10 cellular contexts compared by ENCODE assay signal in genomic region chr7:620052-620451, GRCh38.
DNase-seq lines count a peak whose midpoint lies in the region; ATAC-seq and TF ChIP-seq lines count a peak whose summit lies in the region.
"Had no signal": no experiment of that assay in that cellular context is flagged by ENCODE, and none has a peak within 500 bp of the region (broad histone marks: within the 10 kb centered on the region; RNA-seq: fewer than 3 reads in every experiment).

No MANE protein-coding gene starts in this region.

- H3K4me3 ChIP-seq in cardiac fibroblast (replicated peaks in 1 of 2; ENCODE audit: low read depth in 2 of 2, low read length in 2 of 2), result no peak overlapping the region

- DNase-seq in EH (ENCODE audit: low read depth) (peak; percentile 55), NCI-H226 (peak; percentile 93), cardiac fibroblast (ENCODE audit: low read depth in 2 of 2) (peak; percentile 77 to 94), non-pigmented ciliary epithelial cell (ENCODE audit: low read depth) (peak; percentile 43), DMS153 (lab: John Stamatoyannopoulos, UW) (no peak), inferior parietal cortex (ENCODE audit: extremely low spot score) (no peak)
- DNase-seq: NCI-H2029 treated with DMSO at 0.1 percent for 48 hours; stimulated activated CD4-positive, alpha-beta T cell treated with anti-CD3 and anti-CD28 coated beads, Interleukin-12 subunit alpha, Interleukin-12 subunit beta, amount 100 ng/mL, for 4 hours had no signal

- TF ChIP-seq CTCF in cardiac fibroblast (IDR thresholded peaks at IDR 0.05; ENCODE audit: low read depth, low read length), result no peak

- no peak for ATAC-seq in GM21786 (IDR thresholded peaks at IDR 0.05; ENCODE audit: unreplicated experiment)
- ATAC-seq in GM19455 (IDR thresholded peaks at IDR 0.05; ENCODE audit: unreplicated experiment), result no peak

Comparison
In these comparisons a context has a peak if more than half of its experiments do, and no peak if none do; other contexts are left out.
1. DNase-seq: peak in EH (single experiment), NCI-H226 (single experiment), cardiac fibroblast (2 of 2) and non-pigmented ciliary epithelial cell (single experiment); none in DMS153 (single experiment) and inferior parietal cortex (single experiment).